In genomic region chr3:122942241-122942640, GRCh38 we compare ENCODE assay signal across 14 cellular contexts.
"Had no signal": no experiment of that assay in that cellular context is flagged by ENCODE, and none has a peak within 500 bp of the region (broad histone marks: within the 10 kb centered on the region; RNA-seq: fewer than 3 reads in every experiment).

No MANE protein-coding gene starts in this region.

- H3K79me2 ChIP-seq: hepatocyte had no signal

- H3K4me2 ChIP-seq: hepatocyte had no signal

- H3K9me3 ChIP-seq: adrenal gland, body of pancreas, esophagus squamous epithelium, gastroesophageal sphincter, left ventricle myocardium inferior, mucosa of descending colon, testis, transverse colon had no signal

- H2AFZ ChIP-seq: hepatocyte had no signal

- H3K27me3 ChIP-seq: adrenal gland, body of pancreas, gastroesophageal sphincter, hepatocyte, testis, transverse colon had no signal

- DNase-seq: activated effector memory CD4-positive, alpha-beta T cell treated with Interleukin-2 at 50 U/mL for 16 hours; esophagus squamous epithelium; T-helper 9 cell had no signal

- H3K4me3 ChIP-seq: adrenal gland, body of pancreas, esophagus squamous epithelium, gastroesophageal sphincter, hepatocyte, left ventricle myocardium inferior, lung, mucosa of descending colon, testis, transverse colon had no signal

- H3K36me3 ChIP-seq: adrenal gland, esophagus squamous epithelium, gastroesophageal sphincter, left ventricle myocardium inferior, transverse colon, WERI-Rb-1 had no signal

- ATAC-seq: activated CD4-positive, CD25-positive, alpha-beta regulatory T cell treated with anti-CD3 and anti-CD28 coated beads, Interleukin-2, amount 50 U/mL, for 24 hours had no signal

- H3K27ac ChIP-seq: adrenal gland, body of pancreas, esophagus squamous epithelium, gastroesophageal sphincter, hepatocyte, testis, transverse colon had no signal
